4 cellular contexts compared by ENCODE assay signal in the genomic region with DNA sequence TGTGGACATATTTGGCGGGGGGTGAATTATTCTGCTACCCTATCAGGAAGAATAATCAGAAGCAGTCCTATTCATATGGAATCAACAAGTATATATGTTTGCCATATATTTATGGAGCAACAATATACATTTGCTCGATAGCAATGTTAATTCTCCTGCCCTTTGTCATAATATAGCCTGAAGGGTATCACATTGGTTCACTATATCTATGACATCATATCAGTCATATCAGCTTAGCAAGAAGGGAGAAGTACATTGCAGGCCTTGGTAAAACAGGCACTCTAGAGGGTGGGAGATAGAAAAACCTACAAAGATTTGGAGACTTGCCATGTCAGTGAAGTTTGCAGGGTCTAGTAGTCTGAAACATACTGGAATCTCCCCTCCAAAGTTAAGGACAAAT.
"Had no signal": no experiment of that assay in that cellular context is flagged by ENCODE, and none has a peak within 500 bp of the region (broad histone marks: within the 10 kb centered on the region; RNA-seq: fewer than 3 reads in every experiment).

No MANE protein-coding gene starts in this region.

- H3K36me3 Mint-ChIP-seq: IgD-negative memory B cell had no signal

- H3K9me3 Mint-ChIP-seq: GM23338, H9 had no signal

- H3K4me1 Mint-ChIP-seq: GM23338, IgD-negative memory B cell had no signal

- H3K27ac Mint-ChIP-seq: GM23338, H9, IgD-negative memory B cell had no signal

- H3K27me3 Mint-ChIP-seq: IgD-negative memory B cell had no signal

- DNase-seq: H9, HCEC 1CT had no signal

- ATAC-seq: GM23338 had no signal

- H3K4me2 ChIP-seq: GM23338 had no signal

- H3K4me3 Mint-ChIP-seq: GM23338, H9, IgD-negative memory B cell had no signal

- H3K4me3 ChIP-seq: GM23338 had no signal

- H2AFZ ChIP-seq: GM23338 had no signal
